ENCODE assay signal across 22 cellular contexts in the genomic region with DNA sequence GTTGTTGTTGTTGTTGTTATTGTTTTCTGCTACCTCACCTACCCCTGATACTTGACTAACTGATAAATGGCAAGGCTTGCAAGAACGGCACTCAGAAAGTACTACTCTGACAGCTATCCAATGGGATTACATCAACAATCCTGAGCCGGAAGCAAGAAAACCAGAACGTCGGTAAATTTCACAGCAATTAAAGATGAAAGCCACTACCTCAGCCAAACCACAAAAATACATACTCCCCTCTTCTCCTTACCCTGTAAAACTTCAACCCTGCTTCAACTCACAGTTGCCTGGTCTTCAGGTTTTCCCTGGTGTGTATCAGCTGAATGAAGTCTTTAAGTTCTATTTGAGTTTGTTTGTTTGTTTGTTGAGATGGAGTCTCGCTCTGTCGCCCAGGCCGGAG.
"Had no signal": no experiment of that assay in that cellular context is flagged by ENCODE, and none has a peak within 500 bp of the region (broad histone marks: within the 10 kb centered on the region; RNA-seq: fewer than 3 reads in every experiment).

No MANE protein-coding gene starts in this region.

- H3K27ac Mint-ChIP-seq: activated B cell treated with CpG ODN at 0.5 μM for 24 hours; activated CD4-positive, alpha-beta T cell treated with anti-CD3 and anti-CD28 coated beads for 36 hours; activated naive CD8-positive, alpha-beta T cell; activated T-cell treated with anti-CD3 and anti-CD28 coated beads, Interleukin-2, amount 50 U/mL, for 24 hours; activated T-helper 17 cell treated with anti-CD3 and anti-CD28 coated beads, Interleukin-2, amount 50 U/mL, for 72 hours; memory B cell; stimulated activated naive B cell treated with anti-CD40 and anti-IgM and Interleukin-4, amounts not matched to agents 10 μg/mL and 1 μg/mL and 100 μg/mL, for 72 hours had no signal

- H3K27me3 Mint-ChIP-seq: activated B cell treated with CpG ODN at 0.5 μM for 24 hours; activated CD4-positive, alpha-beta T cell treated with anti-CD3 and anti-CD28 coated beads for 36 hours; activated naive CD8-positive, alpha-beta T cell; activated T-cell treated with anti-CD3 and anti-CD28 coated beads, Interleukin-2, amount 50 U/mL, for 24 hours; activated T-helper 17 cell treated with anti-CD3 and anti-CD28 coated beads, Interleukin-2, amount 50 U/mL, for 72 hours; memory B cell; stimulated activated naive B cell treated with anti-CD40 and anti-IgM and Interleukin-4, amounts not matched to agents 10 μg/mL and 1 μg/mL and 100 μg/mL, for 72 hours had no signal

- H3K4me1 ChIP-seq: adrenal gland, esophagus muscularis mucosa, sigmoid colon had no signal

- H3K9me3 ChIP-seq: adrenal gland, esophagus muscularis mucosa, heart left ventricle, sigmoid colon, testis, vagina had no signal

- ATAC-seq: activated CD4-positive, alpha-beta T cell treated with anti-CD3 and anti-CD28 coated beads for 36 hours; activated T-helper 17 cell treated with anti-CD3 and anti-CD28 coated beads, Interleukin-2, amount 50 U/mL, for 72 hours; heart left ventricle; stimulated activated naive B cell treated with anti-CD40 and anti-IgM and Interleukin-4, amounts not matched to agents 10 μg/mL and 1 μg/mL and 100 μg/mL, for 72 hours had no signal

- H3K36me3 Mint-ChIP-seq: activated naive CD8-positive, alpha-beta T cell; memory B cell; stimulated activated naive B cell treated with anti-CD40 and anti-IgM and Interleukin-4, amounts not matched to agents 10 μg/mL and 1 μg/mL and 100 μg/mL, for 72 hours had no signal

- H3K27me3 ChIP-seq: adrenal gland, esophagus muscularis mucosa, heart left ventricle, sigmoid colon, testis, vagina had no signal

- H3K4me1 Mint-ChIP-seq: activated B cell treated with CpG ODN at 0.5 μM for 24 hours; activated CD4-positive, alpha-beta T cell treated with anti-CD3 and anti-CD28 coated beads for 36 hours; activated T-helper 17 cell treated with anti-CD3 and anti-CD28 coated beads, Interleukin-2, amount 50 U/mL, for 72 hours; memory B cell; stimulated activated naive B cell treated with anti-CD40 and anti-IgM and Interleukin-4, amounts not matched to agents 10 μg/mL and 1 μg/mL and 100 μg/mL, for 72 hours had no signal

- H3K27ac ChIP-seq: adrenal gland, coronary artery, esophagus muscularis mucosa, heart left ventricle, sigmoid colon, testis, vagina had no signal

- H3K9me3 Mint-ChIP-seq: activated B cell treated with CpG ODN at 0.5 μM for 24 hours; activated T-cell treated with anti-CD3 and anti-CD28 coated beads, Interleukin-2, amount 50 U/mL, for 24 hours; activated T-helper 17 cell treated with anti-CD3 and anti-CD28 coated beads, Interleukin-2, amount 50 U/mL, for 72 hours; memory B cell; stimulated activated naive B cell treated with anti-CD40 and anti-IgM and Interleukin-4, amounts not matched to agents 10 μg/mL and 1 μg/mL and 100 μg/mL, for 72 hours had no signal

- H3K36me3 ChIP-seq: adrenal gland, esophagus muscularis mucosa, heart left ventricle, sigmoid colon, vagina had no signal

- H3K4me3 ChIP-seq: adrenal gland, coronary artery, esophagus muscularis mucosa, heart left ventricle, sigmoid colon, testis, vagina had no signal

- DNase-seq: activated B cell treated with CpG ODN at 0.5 μM for 24 hours; activated CD4-positive, alpha-beta T cell treated with anti-CD3 and anti-CD28 coated beads for 36 hours; activated CD4-positive, alpha-beta T cell treated with anti-CD3 and anti-CD28 coated beads, Interleukin-2, amount 50 U/mL, for 4 hours; activated CD8-positive, alpha-beta memory T cell treated with anti-CD3 and anti-CD28 coated beads for 24 hours; activated CD8-positive, alpha-beta memory T cell treated with anti-CD3 and anti-CD28 coated beads, Interleukin-2, amount 50 U/mL, for 4 hours; activated naive CD4-positive, alpha-beta T cell; activated T-cell treated with anti-CD3 and anti-CD28 coated beads, Interleukin-2, amount 50 U/mL, for 24 hours; adrenal gland; heart left ventricle; sigmoid colon; stimulated activated CD4-positive, alpha-beta T cell treated with anti-CD3 and anti-CD28 coated beads, Interleukin-2, amount 100 ng/mL, for 48 hours; stimulated activated CD8-positive, alpha-beta memory T cell treated with anti-CD3 and anti-CD28 coated beads, Interleukin-4, amount 100 ng/mL, for 48 hours; stimulated activated naive B cell treated with anti-CD40 and anti-IgM and Interleukin-4, amounts not matched to agents 10 μg/mL and 1 μg/mL and 100 μg/mL, for 72 hours; T-helper 9 cell; testis; trophoblast cell had no signal

- H3K4me3 Mint-ChIP-seq: activated B cell treated with CpG ODN at 0.5 μM for 24 hours; activated CD4-positive, alpha-beta T cell treated with anti-CD3 and anti-CD28 coated beads for 36 hours; activated naive CD8-positive, alpha-beta T cell; activated T-cell treated with anti-CD3 and anti-CD28 coated beads, Interleukin-2, amount 50 U/mL, for 24 hours; activated T-helper 17 cell treated with anti-CD3 and anti-CD28 coated beads, Interleukin-2, amount 50 U/mL, for 72 hours; memory B cell; stimulated activated naive B cell treated with anti-CD40 and anti-IgM and Interleukin-4, amounts not matched to agents 10 μg/mL and 1 μg/mL and 100 μg/mL, for 72 hours had no signal
